ENCODE assay signal across 1 cellular context in the genomic region with DNA sequence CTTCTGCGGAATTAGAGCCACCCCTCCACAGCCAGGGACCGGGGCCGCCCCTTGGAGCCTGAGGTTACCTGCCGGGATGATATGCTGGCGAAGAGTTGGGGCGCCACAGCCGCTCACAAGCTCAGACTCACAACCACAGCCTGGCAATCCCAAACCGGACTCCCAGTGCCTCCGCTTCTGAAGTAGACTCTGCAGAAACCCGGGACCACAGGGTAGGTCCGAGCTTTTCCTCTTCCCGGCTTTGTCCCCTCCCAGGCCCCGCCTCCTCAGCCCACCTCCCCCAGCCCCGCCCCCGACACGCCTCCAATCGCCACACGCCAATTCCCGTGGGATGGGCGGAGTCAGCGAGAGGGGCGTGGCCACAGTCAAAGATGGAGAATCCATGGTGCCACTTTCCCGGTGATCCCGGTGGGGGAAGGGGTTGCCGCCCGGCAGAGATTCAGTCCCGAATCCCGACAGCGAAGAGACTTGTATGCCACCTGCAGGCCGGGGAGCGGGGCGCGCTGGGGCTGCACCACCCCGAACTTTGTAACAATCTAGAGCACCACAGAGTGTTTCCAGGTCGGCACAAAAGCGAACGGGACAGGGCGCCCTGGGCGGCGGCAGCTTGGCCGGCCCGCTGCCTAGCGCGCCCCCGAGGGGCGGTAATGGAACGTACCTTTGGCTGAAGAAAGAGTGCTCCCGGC.
TF ChIP-seq lines count a peak whose summit lies in the region.

Gene IDH1, minus strand, starts transcription at position 201 of the 686 bp plus-strand sequence. CDS start 3,520 bp downstream, outside the sequence.

TF ChIP-seq in HepG2, 621 proteins besides CTCF, POLR2A, EP300 and RAD21 (continued from another document and continues in another):
- TF ChIP-seq ETV5 (CRISPR knock-in tag; IDR thresholded peaks at IDR 0.05; ENCODE audit: borderline replicate concordance) (no peak), PAWR (CRISPR knock-in tag; IDR thresholded peaks at IDR 0.05; ENCODE audit: borderline replicate concordance) (no peak), IRF2 (CRISPR knock-in tag; IDR thresholded peaks at IDR 0.05) (peak; percentile 44; the same call in 1 of the 2 replicates), PRDM15 (CRISPR knock-in tag; IDR thresholded peaks at IDR 0.05) (peak; percentile 90), DMTF1 (CRISPR knock-in tag; IDR thresholded peaks at IDR 0.05) (no peak), MYNN (CRISPR knock-in tag; IDR thresholded peaks at IDR 0.05; ENCODE audit: low read depth) (no peak), ZNF143 (CRISPR knock-in tag; IDR thresholded peaks at IDR 0.05) (peak; percentile 64), SP140L (CRISPR knock-in tag; IDR thresholded peaks at IDR 0.05; ENCODE audit: borderline replicate concordance) (no peak), ZFP36L2 (CRISPR knock-in tag; IDR thresholded peaks at IDR 0.05) (no peak; the same call in 1 of the 2 replicates), GABPB1 (CRISPR knock-in tag; IDR thresholded peaks at IDR 0.05) (peak; percentile 83), ZNF724P (CRISPR knock-in tag; IDR thresholded peaks at IDR 0.05; ENCODE audit: borderline replicate concordance) (no peak), PBX3 (CRISPR knock-in tag; IDR thresholded peaks at IDR 0.05; ENCODE audit: borderline replicate concordance) (no peak), ZNF629 (CRISPR knock-in tag; conservative IDR thresholded peaks at IDR 0.05) (peak; percentile 24; the same call in 1 of the 2 replicates), ZSCAN20 (CRISPR knock-in tag; IDR thresholded peaks at IDR 0.05; ENCODE audit: borderline replicate concordance) (peak; percentile 80; the same call in 1 of the 2 replicates), BRD4 (CRISPR knock-in tag; IDR thresholded peaks at IDR 0.05) (peak; percentile 88), ZNF18 (CRISPR knock-in tag; IDR thresholded peaks at IDR 0.05; ENCODE audit: insufficient replicate concordance) (peak; percentile 74)
- TF ChIP-seq, protein P1, sequence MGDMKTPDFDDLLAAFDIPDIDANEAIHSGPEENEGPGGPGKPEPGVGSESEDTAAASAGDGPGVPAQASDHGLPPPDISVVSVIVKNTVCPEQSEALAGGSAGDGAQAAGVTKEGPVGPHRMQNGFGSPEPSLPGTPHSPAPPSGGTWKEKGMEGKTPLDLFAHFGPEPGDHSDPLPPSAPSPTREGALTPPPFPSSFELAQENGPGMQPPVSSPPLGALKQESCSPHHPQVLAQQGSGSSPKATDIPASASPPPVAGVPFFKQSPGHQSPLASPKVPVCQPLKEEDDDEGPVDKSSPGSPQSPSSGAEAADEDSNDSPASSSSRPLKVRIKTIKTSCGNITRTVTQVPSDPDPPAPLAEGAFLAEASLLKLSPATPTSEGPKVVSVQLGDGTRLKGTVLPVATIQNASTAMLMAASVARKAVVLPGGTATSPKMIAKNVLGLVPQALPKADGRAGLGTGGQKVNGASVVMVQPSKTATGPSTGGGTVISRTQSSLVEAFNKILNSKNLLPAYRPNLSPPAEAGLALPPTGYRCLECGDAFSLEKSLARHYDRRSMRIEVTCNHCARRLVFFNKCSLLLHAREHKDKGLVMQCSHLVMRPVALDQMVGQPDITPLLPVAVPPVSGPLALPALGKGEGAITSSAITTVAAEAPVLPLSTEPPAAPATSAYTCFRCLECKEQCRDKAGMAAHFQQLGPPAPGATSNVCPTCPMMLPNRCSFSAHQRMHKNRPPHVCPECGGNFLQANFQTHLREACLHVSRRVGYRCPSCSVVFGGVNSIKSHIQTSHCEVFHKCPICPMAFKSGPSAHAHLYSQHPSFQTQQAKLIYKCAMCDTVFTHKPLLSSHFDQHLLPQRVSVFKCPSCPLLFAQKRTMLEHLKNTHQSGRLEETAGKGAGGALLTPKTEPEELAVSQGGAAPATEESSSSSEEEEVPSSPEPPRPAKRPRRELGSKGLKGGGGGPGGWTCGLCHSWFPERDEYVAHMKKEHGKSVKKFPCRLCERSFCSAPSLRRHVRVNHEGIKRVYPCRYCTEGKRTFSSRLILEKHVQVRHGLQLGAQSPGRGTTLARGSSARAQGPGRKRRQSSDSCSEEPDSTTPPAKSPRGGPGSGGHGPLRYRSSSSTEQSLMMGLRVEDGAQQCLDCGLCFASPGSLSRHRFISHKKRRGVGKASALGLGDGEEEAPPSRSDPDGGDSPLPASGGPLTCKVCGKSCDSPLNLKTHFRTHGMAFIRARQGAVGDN (CRISPR knock-in tag; IDR thresholded peaks at IDR 0.05), result peak; percentile 83
- TF ChIP-seq, protein P2, sequence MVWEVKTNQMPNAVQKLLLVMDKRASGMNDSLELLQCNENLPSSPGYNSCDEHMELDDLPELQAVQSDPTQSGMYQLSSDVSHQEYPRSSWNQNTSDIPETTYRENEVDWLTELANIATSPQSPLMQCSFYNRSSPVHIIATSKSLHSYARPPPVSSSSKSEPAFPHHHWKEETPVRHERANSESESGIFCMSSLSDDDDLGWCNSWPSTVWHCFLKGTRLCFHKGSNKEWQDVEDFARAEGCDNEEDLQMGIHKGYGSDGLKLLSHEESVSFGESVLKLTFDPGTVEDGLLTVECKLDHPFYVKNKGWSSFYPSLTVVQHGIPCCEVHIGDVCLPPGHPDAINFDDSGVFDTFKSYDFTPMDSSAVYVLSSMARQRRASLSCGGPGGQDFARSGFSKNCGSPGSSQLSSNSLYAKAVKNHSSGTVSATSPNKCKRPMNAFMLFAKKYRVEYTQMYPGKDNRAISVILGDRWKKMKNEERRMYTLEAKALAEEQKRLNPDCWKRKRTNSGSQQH (CRISPR knock-in tag; IDR thresholded peaks at IDR 0.05; ENCODE audit: low read depth), result no peak
- TF ChIP-seq, protein P3, sequence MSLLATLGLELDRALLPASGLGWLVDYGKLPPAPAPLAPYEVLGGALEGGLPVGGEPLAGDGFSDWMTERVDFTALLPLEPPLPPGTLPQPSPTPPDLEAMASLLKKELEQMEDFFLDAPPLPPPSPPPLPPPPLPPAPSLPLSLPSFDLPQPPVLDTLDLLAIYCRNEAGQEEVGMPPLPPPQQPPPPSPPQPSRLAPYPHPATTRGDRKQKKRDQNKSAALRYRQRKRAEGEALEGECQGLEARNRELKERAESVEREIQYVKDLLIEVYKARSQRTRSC (CRISPR knock-in tag; IDR thresholded peaks at IDR 0.05; ENCODE audit: low read depth), result no peak
- TF ChIP-seq, protein P4, sequence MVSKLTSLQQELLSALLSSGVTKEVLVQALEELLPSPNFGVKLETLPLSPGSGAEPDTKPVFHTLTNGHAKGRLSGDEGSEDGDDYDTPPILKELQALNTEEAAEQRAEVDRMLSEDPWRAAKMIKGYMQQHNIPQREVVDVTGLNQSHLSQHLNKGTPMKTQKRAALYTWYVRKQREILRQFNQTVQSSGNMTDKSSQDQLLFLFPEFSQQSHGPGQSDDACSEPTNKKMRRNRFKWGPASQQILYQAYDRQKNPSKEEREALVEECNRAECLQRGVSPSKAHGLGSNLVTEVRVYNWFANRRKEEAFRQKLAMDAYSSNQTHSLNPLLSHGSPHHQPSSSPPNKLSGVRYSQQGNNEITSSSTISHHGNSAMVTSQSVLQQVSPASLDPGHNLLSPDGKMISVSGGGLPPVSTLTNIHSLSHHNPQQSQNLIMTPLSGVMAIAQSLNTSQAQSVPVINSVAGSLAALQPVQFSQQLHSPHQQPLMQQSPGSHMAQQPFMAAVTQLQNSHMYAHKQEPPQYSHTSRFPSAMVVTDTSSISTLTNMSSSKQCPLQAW (CRISPR knock-in tag; IDR thresholded peaks at IDR 0.05), result peak; percentile 81
- TF ChIP-seq, protein P5, sequence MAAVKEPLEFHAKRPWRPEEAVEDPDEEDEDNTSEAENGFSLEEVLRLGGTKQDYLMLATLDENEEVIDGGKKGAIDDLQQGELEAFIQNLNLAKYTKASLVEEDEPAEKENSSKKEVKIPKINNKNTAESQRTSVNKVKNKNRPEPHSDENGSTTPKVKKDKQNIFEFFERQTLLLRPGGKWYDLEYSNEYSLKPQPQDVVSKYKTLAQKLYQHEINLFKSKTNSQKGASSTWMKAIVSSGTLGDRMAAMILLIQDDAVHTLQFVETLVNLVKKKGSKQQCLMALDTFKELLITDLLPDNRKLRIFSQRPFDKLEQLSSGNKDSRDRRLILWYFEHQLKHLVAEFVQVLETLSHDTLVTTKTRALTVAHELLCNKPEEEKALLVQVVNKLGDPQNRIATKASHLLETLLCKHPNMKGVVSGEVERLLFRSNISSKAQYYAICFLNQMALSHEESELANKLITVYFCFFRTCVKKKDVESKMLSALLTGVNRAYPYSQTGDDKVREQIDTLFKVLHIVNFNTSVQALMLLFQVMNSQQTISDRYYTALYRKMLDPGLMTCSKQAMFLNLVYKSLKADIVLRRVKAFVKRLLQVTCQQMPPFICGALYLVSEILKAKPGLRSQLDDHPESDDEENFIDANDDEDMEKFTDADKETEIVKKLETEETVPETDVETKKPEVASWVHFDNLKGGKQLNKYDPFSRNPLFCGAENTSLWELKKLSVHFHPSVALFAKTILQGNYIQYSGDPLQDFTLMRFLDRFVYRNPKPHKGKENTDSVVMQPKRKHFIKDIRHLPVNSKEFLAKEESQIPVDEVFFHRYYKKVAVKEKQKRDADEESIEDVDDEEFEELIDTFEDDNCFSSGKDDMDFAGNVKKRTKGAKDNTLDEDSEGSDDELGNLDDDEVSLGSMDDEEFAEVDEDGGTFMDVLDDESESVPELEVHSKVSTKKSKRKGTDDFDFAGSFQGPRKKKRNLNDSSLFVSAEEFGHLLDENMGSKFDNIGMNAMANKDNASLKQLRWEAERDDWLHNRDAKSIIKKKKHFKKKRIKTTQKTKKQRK (IDR thresholded peaks at IDR 0.05; ENCODE audit: low read length), result no peak
